1 cellular context compared by ENCODE assay signal in genomic region chr16:51151951-51152663, GRCh38.
A peak's percentile ranks its signal among the peaks of the same experiment; 100 is the strongest.
TF ChIP-seq lines count a peak whose summit lies in the region.

No MANE protein-coding gene starts in this region.

TF ChIP-seq in HepG2, 621 proteins besides CTCF, POLR2A, EP300 and RAD21 (continued from another document and continues in another):
- TF ChIP-seq HMGXB4 (CRISPR knock-in tag; IDR thresholded peaks at IDR 0.05; ENCODE audit: borderline replicate concordance in 1 of 2, low read depth in 1 of 2), result peak; percentile 31 to 35; a peak in 2 of 4 replicates
- TF ChIP-seq ZEB1 (IDR thresholded peaks at IDR 0.05; ENCODE audit: insufficient replicate concordance, low read depth), result no peak
- TF ChIP-seq ZNF687 (CRISPR knock-in tag; IDR thresholded peaks at IDR 0.05), result peak; percentile 44
- TF ChIP-seq HINFP (CRISPR knock-in tag; IDR thresholded peaks at IDR 0.05; ENCODE audit: low read depth), result 0 out of 2 replicates have a peak, but pooled peaks have one; percentile 20
- no peak for TF ChIP-seq NPAS2 (CRISPR knock-in tag; IDR thresholded peaks at IDR 0.05; ENCODE audit: borderline replicate concordance)
- TF ChIP-seq ATAD3A (CRISPR knock-in tag; IDR thresholded peaks at IDR 0.05), result no peak
- no peak for TF ChIP-seq JUND (CRISPR knock-in tag; IDR thresholded peaks at IDR 0.05)
- no peak for TF ChIP-seq FOXA1 (IDR thresholded peaks at IDR 0.05)
- peak; percentile 4; the same call in 1 of the 2 replicates for TF ChIP-seq FOXA1 (CRISPR knock-in tag; IDR thresholded peaks at IDR 0.05)
- TF ChIP-seq SPEN (CRISPR knock-in tag; IDR thresholded peaks at IDR 0.05; ENCODE audit: low read depth), result peak; percentile 20; the same call in 1 of the 2 replicates
- TF ChIP-seq MEF2D (CRISPR knock-in tag; IDR thresholded peaks at IDR 0.05), result no peak
- peak; percentile 49; the same call in 1 of the 2 replicates for TF ChIP-seq ZMYM4 (CRISPR knock-in tag; IDR thresholded peaks at IDR 0.05)
- no peak for TF ChIP-seq EEA1 (CRISPR knock-in tag; IDR thresholded peaks at IDR 0.05; ENCODE audit: borderline replicate concordance)
- no peak; the same call in none of the 2 replicates for TF ChIP-seq DNMT1 (CRISPR knock-in tag; IDR thresholded peaks at IDR 0.05)
- peak; percentile 86 for TF ChIP-seq NFYB (CRISPR knock-in tag; IDR thresholded peaks at IDR 0.05)
- no peak for TF ChIP-seq BCLAF1 (IDR thresholded peaks at IDR 0.05)
- no peak for TF ChIP-seq ZNF720 (CRISPR knock-in tag; IDR thresholded peaks at IDR 0.05)
- TF ChIP-seq SATB2 (CRISPR knock-in tag; IDR thresholded peaks at IDR 0.05), result no peak
- no peak for TF ChIP-seq SRSF9 (IDR thresholded peaks at IDR 0.05; ENCODE audit: borderline replicate concordance, insufficient read depth, low read depth, low read length, poor library complexity, severe bottlenecking)
- TF ChIP-seq ZFP91 (CRISPR knock-in tag; IDR thresholded peaks at IDR 0.05; ENCODE audit: borderline replicate concordance), result peak; percentile 29; the same call in 1 of the 2 replicates
- TF ChIP-seq ZNF350 (CRISPR knock-in tag; IDR thresholded peaks at IDR 0.05; ENCODE audit: borderline replicate concordance, low read depth), result no peak
- TF ChIP-seq ZNF597 (CRISPR knock-in tag; IDR thresholded peaks at IDR 0.05), result no peak
- TF ChIP-seq RARA (CRISPR knock-in tag; IDR thresholded peaks at IDR 0.05), result no peak
- peak; percentile 28; the same call in 1 of the 2 replicates for TF ChIP-seq FOSL2 (CRISPR knock-in tag; IDR thresholded peaks at IDR 0.05)
- peak; percentile 54 for TF ChIP-seq PHF8 (CRISPR knock-in tag; IDR thresholded peaks at IDR 0.05)
- 0 out of 2 replicates have a peak, but pooled peaks have one; percentile 58 for TF ChIP-seq ZNF446 (CRISPR knock-in tag; IDR thresholded peaks at IDR 0.05)
- TF ChIP-seq ZNF768 (CRISPR knock-in tag; IDR thresholded peaks at IDR 0.05), result no peak; the same call in 1 of the 2 replicates
- TF ChIP-seq TBX2 (CRISPR knock-in tag; IDR thresholded peaks at IDR 0.05; ENCODE audit: borderline replicate concordance), result 0 out of 2 replicates have a peak, but pooled peaks have one; percentile 34
- TF ChIP-seq RBFOX2 (IDR thresholded peaks at IDR 0.05; ENCODE audit: low read depth, low read length), result peak; percentile 88
- no peak for TF ChIP-seq ZNF234 (CRISPR knock-in tag; conservative IDR thresholded peaks at IDR 0.05)
- 0 out of 2 replicates have a peak, but pooled peaks have one; percentile 19 for TF ChIP-seq RFX5 (IDR thresholded peaks at IDR 0.05; ENCODE audit: low read depth, low read length)
- TF ChIP-seq SRSF4 (IDR thresholded peaks at IDR 0.05; ENCODE audit: low read depth, low read length, poor library complexity, severe bottlenecking), result peak; percentile 28
- TF ChIP-seq GLI4 (CRISPR knock-in tag; IDR thresholded peaks at IDR 0.05; ENCODE audit: borderline replicate concordance), result no peak
- TF ChIP-seq ZBTB8A (CRISPR knock-in tag; IDR thresholded peaks at IDR 0.05; ENCODE audit: borderline replicate concordance, low read depth), result no peak
- peak; percentile 40 for TF ChIP-seq SAP130 (CRISPR knock-in tag; IDR thresholded peaks at IDR 0.05; ENCODE audit: low read depth)
- no peak for TF ChIP-seq ZNF496 (CRISPR knock-in tag; IDR thresholded peaks at IDR 0.05; ENCODE audit: insufficient replicate concordance)
- peak; percentile 50; the same call in 1 of the 2 replicates for TF ChIP-seq CCDC6 (CRISPR knock-in tag; IDR thresholded peaks at IDR 0.05)
- no peak for TF ChIP-seq HIC2 (CRISPR knock-in tag; IDR thresholded peaks at IDR 0.05; ENCODE audit: low read depth)
- TF ChIP-seq SRF (IDR thresholded peaks at IDR 0.05; ENCODE audit: low read depth, low read length), result no peak
- TF ChIP-seq ZNF549 (CRISPR knock-in tag; IDR thresholded peaks at IDR 0.05), result no peak
- TF ChIP-seq HIVEP1 (CRISPR knock-in tag; IDR thresholded peaks at IDR 0.05), result peak; percentile 62; the same call in 1 of the 2 replicates
- no peak for TF ChIP-seq ZNF225 (CRISPR knock-in tag; IDR thresholded peaks at IDR 0.05)
- no peak for TF ChIP-seq PAWR (CRISPR knock-in tag; IDR thresholded peaks at IDR 0.05; ENCODE audit: borderline replicate concordance)
- TF ChIP-seq ZBTB3 (CRISPR knock-in tag; IDR thresholded peaks at IDR 0.05; ENCODE audit: borderline replicate concordance, low read depth), result no peak
- no peak for TF ChIP-seq LRRFIP1 (CRISPR knock-in tag; conservative IDR thresholded peaks at IDR 0.05)
- no peak; the same call in 1 of the 2 replicates for TF ChIP-seq HES4 (CRISPR knock-in tag; IDR thresholded peaks at IDR 0.05; ENCODE audit: borderline replicate concordance)
- TF ChIP-seq ZNF777 (CRISPR knock-in tag; IDR thresholded peaks at IDR 0.05), result no peak
- peak; percentile 51; the same call in 1 of the 2 replicates for TF ChIP-seq ZNF747 (CRISPR knock-in tag; IDR thresholded peaks at IDR 0.05; ENCODE audit: borderline replicate concordance)
- no peak for TF ChIP-seq MBNL3 (CRISPR knock-in tag; conservative IDR thresholded peaks at IDR 0.05)
- peak; percentile 65; the same call in 1 of the 2 replicates for TF ChIP-seq TAF1 (CRISPR knock-in tag; IDR thresholded peaks at IDR 0.05)
- TF ChIP-seq ZNF619 (CRISPR knock-in tag; IDR thresholded peaks at IDR 0.05), result no peak
- TF ChIP-seq ZNF274 (CRISPR knock-in tag; IDR thresholded peaks at IDR 0.05), result no peak
- peak; percentile 92 for TF ChIP-seq SP4 (CRISPR knock-in tag; IDR thresholded peaks at IDR 0.05)
